Comparison of ENCODE assay signal across 8 cellular contexts in the genomic region with DNA sequence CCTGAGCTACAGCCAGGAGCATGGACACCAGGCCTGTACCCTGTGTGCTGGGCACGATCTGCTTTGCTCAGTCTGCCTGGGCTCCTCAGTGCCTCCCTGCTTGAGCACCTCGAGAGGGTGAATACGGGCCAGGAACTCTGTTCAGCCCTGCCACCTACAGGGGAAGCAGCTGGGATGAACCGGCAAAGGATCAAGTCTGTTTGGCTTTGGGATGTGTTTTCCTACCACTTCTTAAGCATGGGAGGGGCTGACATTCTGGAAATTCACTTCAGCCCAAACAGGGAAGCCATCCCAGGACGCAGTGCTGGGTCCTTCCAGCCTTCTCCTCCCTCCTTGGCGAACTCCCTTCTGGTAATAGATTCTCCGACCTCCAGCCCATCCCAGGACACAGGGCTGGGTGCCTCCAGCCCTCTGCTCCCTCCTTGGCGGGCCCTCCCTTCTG. TPM values are rescaled to one million over a fixed set of nuclear protein-coding genes. Genes with fewer than 3 reads are reported as not detected.
A peak's percentile ranks its signal among the peaks of the same experiment; 100 is the strongest.
DNase-seq lines count a peak whose midpoint lies in the region; ATAC-seq and TF ChIP-seq lines count a peak whose summit lies in the region.

No MANE protein-coding gene starts in this region.

- ATAC-seq in upper lobe of right lung (peak; percentile 81), GM18511 (IDR thresholded peaks at IDR 0.05; ENCODE audit: unreplicated experiment) (no peak)

- peak overlapping the region in 1 of 2 donors; percentile 6 for H3K9ac ChIP-seq in colonic mucosa (ENCODE audit: low read depth in 2 of 2, low read length in 2 of 2)

- no peaks in the 10 kb centered on the region for H3K9me3 ChIP-seq in colonic mucosa
- H3K9me3 ChIP-seq in upper lobe of right lung: no peaks in the 10 kb centered on the region

- DNase-seq in DMS 273 (lab: John Stamatoyannopoulos, UW; ENCODE audit: unreplicated experiment) (peak; percentile 93), NCI-H345 (lab: John Stamatoyannopoulos, UW) (peak; percentile 65), colonic mucosa (peak; percentile 65), lower leg skin (ENCODE audit: low spot score in 2 of 2) (peak; percentile 69 to 93), upper lobe of right lung (peak; percentile 78), NCI-H128 (lab: John Stamatoyannopoulos, UW; ENCODE audit: unreplicated experiment) (no peak)
- no peak for DNase-seq in stimulated activated CD4-positive, alpha-beta T cell treated with anti-CD3 and anti-CD28 coated beads, Interleukin-1b, Interleukin-23, amount 100 ng/mL, for 48 hours

- H3K27ac ChIP-seq in colonic mucosa (peak overlapping the region; percentile 46), upper lobe of right lung (peak overlapping the region; percentile 87)

- intact Hi-C loops in colonic mucosa (cut with DNase I): loop anchor here (5.0 kb wide), 1 partner anchor 132 kb away; no protein-coding TSS in a partner anchor
- intact Hi-C loops in lower leg skin (cut with DNase I; ENCODE audit: low total_unique reads): loop anchor here (5.0 to 10.0 kb wide), 2 partner anchors 51 to 137 kb away; no protein-coding TSS in a partner anchor
- intact Hi-C loops in upper lobe of right lung (cut with DNase I): no loop called here

- TF ChIP-seq POLR2A in lower leg skin (IDR thresholded peaks at IDR 0.05): no peak

- peak; percentile 27 for TF ChIP-seq CTCF in colonic mucosa (IDR thresholded peaks at IDR 0.05)
- TF ChIP-seq CTCF in lower leg skin (IDR thresholded peaks at IDR 0.05): no peak
- TF ChIP-seq CTCF in upper lobe of right lung (IDR thresholded peaks at IDR 0.05): peak; percentile 48

- H3K4me1 ChIP-seq in colonic mucosa (no peaks in the 10 kb centered on the region), upper lobe of right lung (peaks cover 23% of the 10 kb centered on the region)

- 15 to 26% methylated on average over 7 to 8 of the region's 8 CpGs for WGBS in lower leg skin, 2 donors

- H3K36me3 ChIP-seq in colonic mucosa (no peaks in the 10 kb centered on the region), upper lobe of right lung (no peaks in the 10 kb centered on the region)

- H3K27me3 ChIP-seq in colonic mucosa (no peaks in the 10 kb centered on the region), upper lobe of right lung (no peaks in the 10 kb centered on the region)

- H3K4me3 ChIP-seq in colonic mucosa: no peak overlapping the region
- H3K4me3 ChIP-seq in lower leg skin (ENCODE audit: low read depth, poor library complexity, severe bottlenecking): no peak overlapping the region
- H3K4me3 ChIP-seq in upper lobe of right lung: no peak overlapping the region

RNA-seq across cellular contexts. Expression of gene SELENON, which starts 55.8 kb away (rescaled TPM):
- 10 to 100 TPM; 39.6 to 43.3 TPM for total RNA-seq in colonic mucosa
- total RNA-seq in lower leg skin: 10 to 100 TPM; 14.9 to 24.5 (median 17.6) TPM
- 95.9 TPM for total RNA-seq in upper lobe of right lung

Comparison
In these comparisons a context has a peak if more than half of its experiments do, and no peak if none do; other contexts are left out.
1. DNase-seq: peak in DMS 273 (single experiment), NCI-H345 (single experiment), colonic mucosa (single experiment), lower leg skin (2 of 2) and upper lobe of right lung (single experiment); none in stimulated activated CD4-positive, alpha-beta T cell treated with anti-CD3 and anti-CD28 coated beads, Interleukin-1b, Interleukin-23, amount 100 ng/mL, for 48 hours (single experiment) and NCI-H128 (single experiment).
2. CTCF ChIP-seq: peak in colonic mucosa (single experiment) and upper lobe of right lung (single experiment); none in lower leg skin (0 of 3).